In genomic region chr6:84048588-84048987, GRCh38 we compare ENCODE assay signal across 18 cellular contexts. TPM values are rescaled to one million over a fixed set of nuclear protein-coding genes. Genes with fewer than 3 reads are reported as not detected.
DNase-seq lines count a peak whose midpoint lies in the region; ATAC-seq and TF ChIP-seq lines count a peak whose summit lies in the region.
"Had no signal": no experiment of that assay in that cellular context is flagged by ENCODE, and none has a peak within 500 bp of the region (broad histone marks: within the 10 kb centered on the region; RNA-seq: fewer than 3 reads in every experiment).

No MANE protein-coding gene starts in this region.

- no peaks in the 10 kb centered on the region for H3K36me3 ChIP-seq in SJCRH30
- H3K36me3 ChIP-seq in esophagus muscularis mucosa, result no peaks in the 10 kb centered on the region
- H3K36me3 ChIP-seq: BLaER1 treated with 17β-estradiol and CSF1 and Interleukin-3, amounts not matched to agents 10 nM and 100 nM had no signal

- no peak overlapping the region for H3K4me3 ChIP-seq in SJCRH30
- no peak overlapping the region for H3K4me3 ChIP-seq in esophagus muscularis mucosa
- H3K4me3 ChIP-seq: A549; BLaER1 treated with 17β-estradiol and CSF1 and Interleukin-3, amounts not matched to agents 10 nM and 100 nM had no signal

- H3K4me1 ChIP-seq in SJCRH30 (peaks cover 24% of the 10 kb centered on the region), esophagus muscularis mucosa (peaks cover 0 to 13% (median 7%) of the 10 kb centered on the region in 4 donors)
- H3K4me1 ChIP-seq: A549, Caco-2 had no signal

- intact Hi-C loops in esophagus muscularis mucosa (cut with DNase I), result no loop called here

- WGBS in esophagus muscularis mucosa, result 84% methylated on average over 5 of the region's 5 CpGs

- peak overlapping the region; percentile 52 for H3K27ac ChIP-seq in SJCRH30
- no peak overlapping the region for H3K27ac ChIP-seq in esophagus muscularis mucosa (replicated peaks in 1 of 4)
- H3K27ac ChIP-seq: 22Rv1; A549; BLaER1 treated with 17β-estradiol and CSF1 and Interleukin-3, amounts not matched to agents 10 nM and 100 nM; C4-2B had no signal

- H3K9me3 ChIP-seq in SJCRH30 (replicated peaks) (no peaks in the 10 kb centered on the region), esophagus muscularis mucosa (no peaks in the 10 kb centered on the region)
- H3K9me3 ChIP-seq: A549; BLaER1 treated with 17β-estradiol and CSF1 and Interleukin-3, amounts not matched to agents 10 nM and 100 nM; Caco-2 had no signal

- no peak for TF ChIP-seq CTCF in esophagus muscularis mucosa (IDR thresholded peaks at IDR 0.05)

- DNase-seq in SJCRH30 (peak; percentile 19 to 48), esophagus muscularis mucosa (ENCODE audit: extremely low spot score) (peak; percentile 31), NCI-H526 (lab: John Stamatoyannopoulos, UW) (no peak), activated gamma-delta T cell (lab: John Stamatoyannopoulos, UW) (no peak)
- DNase-seq: AML-193; Caco-2; Calu3; CD4-positive, alpha-beta T cell; CD8-positive, alpha-beta T cell; DMS79 treated with DMSO at 0.1 percent for 48 hours; GF-D8 had no signal

- no peak for TF ChIP-seq EP300 in esophagus muscularis mucosa (IDR thresholded peaks at IDR 0.05)

- no peak for TF ChIP-seq POLR2A in esophagus muscularis mucosa (IDR thresholded peaks at IDR 0.05; ENCODE audit: low read depth)

- ATAC-seq in SK-N-SH treated with all-trans-retinoic acid at 6 μM for 48 hours, result no peak
- ATAC-seq in HG02840 (IDR thresholded peaks at IDR 0.05; ENCODE audit: low FRiP score, unreplicated experiment), result no peak
- ATAC-seq: A549; CD8-positive, alpha-beta T cell had no signal

- H3K27me3 ChIP-seq in SJCRH30 (no peaks in the 10 kb centered on the region), esophagus muscularis mucosa (no peaks in the 10 kb centered on the region)
- H3K27me3 ChIP-seq: BLaER1 treated with 17β-estradiol and CSF1 and Interleukin-3, amounts not matched to agents 10 nM and 100 nM had no signal

TF ChIP-seq in SK-N-SH treated with all-trans-retinoic acid at 6 μM for 48 hours, 23 proteins besides CTCF, POLR2A, EP300 and RAD21:
- TF ChIP-seq TCF4 (CRISPR knock-in tag; IDR thresholded peaks at IDR 0.05; ENCODE audit: borderline replicate concordance) (peak; percentile 49; the same call in 1 of the 2 replicates), BACH2 (CRISPR knock-in tag; IDR thresholded peaks at IDR 0.05; ENCODE audit: borderline replicate concordance) (no peak)

RNA-seq across cellular contexts. Expression of gene MRAP2, which starts 15.0 kb away (rescaled TPM):
- total RNA-seq in SJCRH30 (2014; rRNA removed; shearing (Covaris generic)), result 18.3 and 20.3 TPM in 2 replicates
- under 1 TPM in 3 of 4 donors, not detected in 1; 0.11 to 0.32 (median 0.17) TPM for total RNA-seq in esophagus muscularis mucosa
- total RNA-seq: B cell; CD4-positive, alpha-beta T cell; CD8-positive, alpha-beta T cell had no signal

Comparison
In these comparisons a context has a peak if more than half of its experiments do, and no peak if none do; other contexts are left out.
1. DNase-seq: peak in SJCRH30 (2 of 2) and esophagus muscularis mucosa (single experiment); none in NCI-H526 (0 of 2) and activated gamma-delta T cell (single experiment).
2. RNA of gene MRAP2, which starts 15.0 kb away (total RNA-seq): 18.3 to 20.3 TPM in SJCRH30; 0.11 to 0.32 TPM in esophagus muscularis mucosa; every median in the first group is over 10 times any median in the second.